Comparison of ENCODE assay signal across 8 cellular contexts in genomic region chr15:34223904-34224596, GRCh38. TPM values are rescaled to one million over a fixed set of nuclear protein-coding genes. Genes with fewer than 3 reads are reported as not detected.
A peak's percentile ranks its signal among the peaks of the same experiment; 100 is the strongest.
DNase-seq lines count a peak whose midpoint lies in the region; ATAC-seq and TF ChIP-seq lines count a peak whose summit lies in the region.

No MANE protein-coding gene starts in this region.

- no peaks in the 10 kb centered on the region for H4K20me1 ChIP-seq in neural progenitor cell (ENCODE audit: low read depth)

- peak overlapping the region; percentile 99 for H3K27ac Mint-ChIP-seq in stimulated activated naive CD8-positive, alpha-beta T cell treated with anti-CD3 and anti-CD28 coated beads, Interleukin-15, Interleukin-2, amounts not matched to agents 100 ng/mL and 50 ng/mL, for 24 hours
- peak overlapping the region; percentile 81 for H3K27ac Mint-ChIP-seq in neural progenitor cell

- peaks cover 36% of the 10 kb centered on the region for H3K4me1 Mint-ChIP-seq in stimulated activated naive CD8-positive, alpha-beta T cell treated with anti-CD3 and anti-CD28 coated beads, Interleukin-15, Interleukin-2, amounts not matched to agents 100 ng/mL and 50 ng/mL, for 24 hours (ENCODE audit: low read depth)
- H3K4me1 Mint-ChIP-seq in neural progenitor cell: peaks cover 21% of the 10 kb centered on the region

- H3K36me3 ChIP-seq in neural progenitor cell: no peaks in the 10 kb centered on the region

- H3K27me3 ChIP-seq in neural progenitor cell: no peaks in the 10 kb centered on the region

- TF ChIP-seq CTCF in neural progenitor cell (IDR thresholded peaks at IDR 0.05): no peak

- peaks cover 9% of the 10 kb centered on the region for H3K4me1 ChIP-seq in neural progenitor cell

- H3K9me3 Mint-ChIP-seq in stimulated activated naive CD8-positive, alpha-beta T cell treated with anti-CD3 and anti-CD28 coated beads, Interleukin-15, Interleukin-2, amounts not matched to agents 100 ng/mL and 50 ng/mL, for 24 hours: no peaks in the 10 kb centered on the region
- H3K9me3 Mint-ChIP-seq in neural progenitor cell: no peaks in the 10 kb centered on the region

- no peak for DNase-seq in stimulated activated naive CD8-positive, alpha-beta T cell treated with anti-CD3 and anti-CD28 coated beads, Interleukin-15, Interleukin-2, amounts not matched to agents 100 U/mL and 50 U/mL, for 24 hours
- peak; percentile 6 for DNase-seq in fibroblast of gingiva (ENCODE audit: low read depth)
- DNase-seq in neural progenitor cell (ENCODE audit: low spot score): peak; percentile 17
- no peak for DNase-seq in NCI-H1436 (lab: John Stamatoyannopoulos, UW)
- no peak for DNase-seq in 8988T

- no peak for ATAC-seq in stimulated activated naive CD8-positive, alpha-beta T cell treated with anti-CD3 and anti-CD28 coated beads, Interleukin-15, Interleukin-2, amounts not matched to agents 100 U/mL and 50 U/mL, for 24 hours
- ATAC-seq in SK-N-SH treated with all-trans-retinoic acid at 6 μM for 48 hours (peak; percentile 55), GM19328 (IDR thresholded peaks at IDR 0.05; ENCODE audit: unreplicated experiment) (no peak)

- H3K79me2 ChIP-seq in neural progenitor cell (ENCODE audit: low read depth): peaks cover 33% of the 10 kb centered on the region

- H3K9me3 ChIP-seq in neural progenitor cell (ENCODE audit: low read depth): no peaks in the 10 kb centered on the region

- H3K9ac ChIP-seq in neural progenitor cell: peak overlapping the region; percentile 97

- peaks cover 5% of the 10 kb centered on the region for H3F3A ChIP-seq in neural progenitor cell (ENCODE audit: low read depth)

- peaks cover 24% of the 10 kb centered on the region for H3K36me3 Mint-ChIP-seq in stimulated activated naive CD8-positive, alpha-beta T cell treated with anti-CD3 and anti-CD28 coated beads, Interleukin-15, Interleukin-2, amounts not matched to agents 100 ng/mL and 50 ng/mL, for 24 hours (ENCODE audit: low read depth)
- peaks cover 7% of the 10 kb centered on the region for H3K36me3 Mint-ChIP-seq in neural progenitor cell

- H2AFZ ChIP-seq in neural progenitor cell (replicated peaks): peak overlapping the region; percentile 90

- peak overlapping the region; percentile 95 for H3K4me3 Mint-ChIP-seq in stimulated activated naive CD8-positive, alpha-beta T cell treated with anti-CD3 and anti-CD28 coated beads, Interleukin-15, Interleukin-2, amounts not matched to agents 100 ng/mL and 50 ng/mL, for 24 hours
- H3K4me3 Mint-ChIP-seq in neural progenitor cell: peak overlapping the region; percentile 98

- peak overlapping the region; percentile 80 for H3K27ac ChIP-seq in neural progenitor cell

- peak overlapping the region; percentile 96 for H3K4me2 ChIP-seq in neural progenitor cell

- H3K27me3 Mint-ChIP-seq in stimulated activated naive CD8-positive, alpha-beta T cell treated with anti-CD3 and anti-CD28 coated beads, Interleukin-15, Interleukin-2, amounts not matched to agents 100 ng/mL and 50 ng/mL, for 24 hours: peaks cover 4% of the 10 kb centered on the region
- H3K27me3 Mint-ChIP-seq in neural progenitor cell (ENCODE audit: insufficient read depth, low read depth): peaks cover 2% of the 10 kb centered on the region

- H3K4me3 ChIP-seq in neural progenitor cell: peak overlapping the region; percentile 96

TF ChIP-seq in SK-N-SH treated with all-trans-retinoic acid at 6 μM for 48 hours, 23 proteins besides CTCF, POLR2A, EP300 and RAD21:
- TF ChIP-seq RARB (CRISPR knock-in tag; IDR thresholded peaks at IDR 0.05) (no peak), PATZ1 (CRISPR knock-in tag; IDR thresholded peaks at IDR 0.05; ENCODE audit: borderline replicate concordance) (no peak), ESRRG (CRISPR knock-in tag; IDR thresholded peaks at IDR 0.05) (no peak), TSHZ2 (CRISPR knock-in tag; IDR thresholded peaks at IDR 0.05) (no peak), CREB5 (CRISPR knock-in tag; IDR thresholded peaks at IDR 0.05; ENCODE audit: low read depth) (no peak), ZNF565 (CRISPR knock-in tag; conservative IDR thresholded peaks at IDR 0.05; ENCODE audit: low read depth) (no peak)
TF ChIP-seq in SK-N-SH treated with all-trans-retinoic acid at 6 μM for 48 hours: peak in this region for 0.

RNA-seq across cellular contexts. Expression of gene EMC4, which starts 0.8 kb away (rescaled TPM):
- 139 and 173 TPM in 2 replicates for total RNA-seq in neural progenitor cell (ENCODE audit: low replicate concordance)

RNA-seq across cellular contexts. Expression of gene KATNBL1, which starts 14.2 kb away (rescaled TPM):
- total RNA-seq in neural progenitor cell (ENCODE audit: low replicate concordance): 124 and 178 TPM in 2 replicates

Comparison
In these comparisons a context has a peak if more than half of its experiments do, and no peak if none do; other contexts are left out.
1. DNase-seq: peak in fibroblast of gingiva (single experiment) and neural progenitor cell (single experiment); none in stimulated activated naive CD8-positive, alpha-beta T cell treated with anti-CD3 and anti-CD28 coated beads, Interleukin-15, Interleukin-2, amounts not matched to agents 100 U/mL and 50 U/mL, for 24 hours (single experiment), NCI-H1436 (single experiment) and 8988T (single experiment).